Comparison of ENCODE assay signal across 25 cellular contexts in the genomic region with DNA sequence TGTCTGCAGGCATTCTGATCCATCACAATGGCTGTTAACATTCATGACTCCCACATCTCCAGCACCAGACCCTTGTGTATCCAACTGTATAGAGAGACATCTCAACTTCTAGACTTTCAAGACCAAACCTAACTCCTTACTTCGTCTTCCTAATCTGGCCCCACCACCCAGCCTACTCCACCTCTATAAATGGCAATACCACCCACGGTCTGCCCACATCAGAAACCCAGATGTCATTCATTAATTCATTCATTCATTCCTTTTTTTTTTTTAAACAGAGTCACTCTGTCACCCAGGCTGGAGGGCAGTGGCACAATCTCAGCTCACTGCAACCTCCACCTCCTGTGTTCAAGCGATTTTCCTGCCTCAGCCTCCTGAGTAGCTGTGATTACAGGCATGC. TPM values are rescaled to one million over a fixed set of nuclear protein-coding genes. Genes with fewer than 3 reads are reported as not detected.
"Had no signal": no experiment of that assay in that cellular context is flagged by ENCODE, and none has a peak within 500 bp of the region (broad histone marks: within the 10 kb centered on the region; RNA-seq: fewer than 3 reads in every experiment).

No MANE protein-coding gene starts in this region.

- H3K9me3 ChIP-seq: gastrocnemius medialis, pancreas, suprapubic skin, upper lobe of right lung, uterus had no signal

- ATAC-seq: gastrocnemius medialis; stimulated activated naive CD8-positive, alpha-beta T cell treated with anti-CD3 and anti-CD28 coated beads, Interleukin-15, amount 100 ng/mL, for 72 hours; upper lobe of right lung had no signal

- H3K36me3 ChIP-seq: gastrocnemius medialis, pancreas, right atrium auricular region, suprapubic skin, transverse colon, upper lobe of right lung, uterus had no signal

- DNase-seq: dermis blood vessel endothelial cell; foreskin fibroblast; gastrocnemius medialis; kidney; natural killer cell; occipital lobe; pancreas; small intestine; stimulated activated CD4-positive, alpha-beta T cell treated with anti-CD3 and anti-CD28 coated beads, Interleukin-15, amount 100 ng/mL, for 24 hours; stimulated activated CD4-positive, alpha-beta T cell treated with anti-CD3 and anti-CD28 coated beads, Interleukin-4, amount 100 ng/mL, for 1 hour; stimulated activated CD8-positive, alpha-beta memory T cell treated with anti-CD3 and anti-CD28 coated beads, Interleukin-4, amount 100 ng/mL, for 48 hours; stimulated activated naive CD4-positive, alpha-beta T cell; stimulated activated naive CD8-positive, alpha-beta T cell treated with anti-CD3 and anti-CD28 coated beads, Interleukin-15, amount 100 ng/mL, for 72 hours; transverse colon; uterus had no signal

- H3K4me1 ChIP-seq: gastrocnemius medialis, right atrium auricular region, upper lobe of right lung, uterus had no signal

- H3K4me3 ChIP-seq: coronary artery, gastrocnemius medialis, lung, pancreas, right atrium auricular region, suprapubic skin, transverse colon, upper lobe of right lung, uterus had no signal

- H3K27ac Mint-ChIP-seq: memory B cell; natural killer cell; progenitor cell of endocrine pancreas; stimulated activated naive CD8-positive, alpha-beta T cell treated with anti-CD3 and anti-CD28 coated beads, Interleukin-15, amount 100 ng/mL, for 72 hours had no signal

- H3K4me1 Mint-ChIP-seq: natural killer cell; stimulated activated naive CD8-positive, alpha-beta T cell treated with anti-CD3 and anti-CD28 coated beads, Interleukin-15, amount 100 ng/mL, for 72 hours had no signal

- H3K27ac ChIP-seq: coronary artery, gastrocnemius medialis, pancreas, right atrium auricular region, suprapubic skin, upper lobe of right lung, uterus had no signal

- H3K27me3 Mint-ChIP-seq: progenitor cell of endocrine pancreas had no signal

- H3K4me3 Mint-ChIP-seq: memory B cell; natural killer cell; stimulated activated naive CD8-positive, alpha-beta T cell treated with anti-CD3 and anti-CD28 coated beads, Interleukin-15, amount 100 ng/mL, for 72 hours had no signal

- H3K27me3 ChIP-seq: gastrocnemius medialis, pancreas, right atrium auricular region, transverse colon, upper lobe of right lung, uterus had no signal

RNA-seq across cellular contexts. Expression of gene GPR42, which starts 10.4 kb away (rescaled TPM):
- total RNA-seq: dermis blood vessel endothelial cell, gastrocnemius medialis, glomerular endothelial cell, kidney, left lobe of liver, liver, occipital lobe, progenitor cell of endocrine pancreas, right atrium auricular region, suprapubic skin, transverse colon, upper lobe of right lung, uterus had no signal

RNA-seq across cellular contexts. Expression of gene FFAR3, which starts 23.1 kb away (rescaled TPM):
- total RNA-seq: gastrocnemius medialis, glomerular endothelial cell, kidney, left lobe of liver, occipital lobe, progenitor cell of endocrine pancreas, right atrium auricular region, suprapubic skin, upper lobe of right lung, uterus had no signal

RNA-seq across cellular contexts. Expression of gene FFAR1, which starts 33.6 kb away (rescaled TPM):
- total RNA-seq: dermis blood vessel endothelial cell, gastrocnemius medialis, glomerular endothelial cell, kidney, left lobe of liver, liver, occipital lobe, right atrium auricular region, suprapubic skin, upper lobe of right lung had no signal

RNA-seq across cellular contexts. Expression of gene CD22, which starts 52.3 kb away (rescaled TPM):
- total RNA-seq: occipital lobe, suprapubic skin had no signal
